In the genomic region with DNA sequence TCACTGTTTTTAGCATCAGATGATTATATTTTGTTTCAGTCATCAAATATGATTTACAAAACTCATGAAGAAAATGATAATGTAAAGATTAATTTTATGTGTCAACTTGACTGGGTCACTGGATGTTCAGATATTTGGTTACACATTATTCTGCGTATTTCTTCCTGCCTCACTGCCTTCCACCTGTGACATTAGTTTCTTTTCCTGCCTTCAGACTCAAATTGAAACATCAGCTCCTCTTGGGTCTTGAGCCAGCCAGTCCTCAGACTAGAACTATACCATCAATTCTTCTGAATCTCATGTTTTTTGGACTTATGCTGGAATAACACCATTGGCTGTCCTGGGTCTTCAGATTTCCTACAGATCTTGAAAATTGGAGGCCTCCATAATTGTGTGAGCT, we compare ENCODE assay signal across 19 cellular contexts.
DNase-seq lines count a peak whose midpoint lies in the region; ATAC-seq and TF ChIP-seq lines count a peak whose summit lies in the region.
"Had no signal": no experiment of that assay in that cellular context is flagged by ENCODE, and none has a peak within 500 bp of the region (broad histone marks: within the 10 kb centered on the region; RNA-seq: fewer than 3 reads in every experiment).

No MANE protein-coding gene starts in this region.

- H3K4me3 Mint-ChIP-seq in glutamatergic neuron (ENCODE audit: unreplicated experiment): no peak overlapping the region
- H3K4me3 Mint-ChIP-seq: naive thymus-derived CD4-positive, alpha-beta T cell; T-helper 17 cell had no signal

- no peaks in the 10 kb centered on the region for H3K4me1 Mint-ChIP-seq in glutamatergic neuron (ENCODE audit: low read depth, unreplicated experiment)
- H3K4me1 Mint-ChIP-seq: naive thymus-derived CD4-positive, alpha-beta T cell; T-helper 17 cell had no signal

- peaks cover 0 to 3% of the 10 kb centered on the region in 2 donors for H3K9me3 ChIP-seq in neuronal stem cell (replicated peaks in 1 of 2; ENCODE audit: control insufficient read depth in 2 of 2, insufficient read depth in 1 of 2, low read depth in 1 of 2, low read length in 2 of 2)

- H2AK5ac ChIP-seq in neuronal stem cell (ENCODE audit: low read depth, low read length): no peak overlapping the region

- H3K4me1 ChIP-seq in neuronal stem cell (ENCODE audit: control insufficient read depth in 2 of 2, insufficient read depth in 1 of 2, low read depth in 1 of 2, low read length in 2 of 2): no peaks in the 10 kb centered on the region

- no peak overlapping the region for H3K18ac ChIP-seq in neuronal stem cell (ENCODE audit: low read length)

- no peak overlapping the region for H3K27ac ChIP-seq in neuronal stem cell (replicated peaks; ENCODE audit: low read length)

- H3K36me3 Mint-ChIP-seq in glutamatergic neuron (ENCODE audit: unreplicated experiment): no peaks in the 10 kb centered on the region
- H3K36me3 Mint-ChIP-seq: activated naive CD4-positive, alpha-beta T cell treated with anti-CD3 and anti-CD28 coated beads, Interleukin-2, amount 50 U/mL, for 72 hours had no signal

- H4K8ac ChIP-seq in neuronal stem cell (ENCODE audit: low read depth, low read length): no peak overlapping the region

- no peak overlapping the region for H2BK120ac ChIP-seq in neuronal stem cell (ENCODE audit: low read depth, low read length)

- no peaks in the 10 kb centered on the region for H3K27me3 ChIP-seq in neuronal stem cell (ENCODE audit: control insufficient read depth in 3 of 3, insufficient read depth in 3 of 3, low read depth in 1 of 3, low read length in 3 of 3)

- no peak for TF ChIP-seq CTCF in glutamatergic neuron (IDR thresholded peaks at IDR 0.05; ENCODE audit: partially characterized antibody, unreplicated experiment)

- H3K4me3 ChIP-seq in neuronal stem cell (ENCODE audit: low read length in 2 of 2): no peak overlapping the region

- peaks cover 0 to 19% of the 10 kb centered on the region in 2 donors for H3K36me3 ChIP-seq in neuronal stem cell (replicated peaks in 1 of 2; ENCODE audit: control insufficient read depth in 2 of 2, insufficient read depth in 2 of 2, low read length in 2 of 2)

- H2BK5ac ChIP-seq in neuronal stem cell (ENCODE audit: low read length): no peak overlapping the region

- no peaks in the 10 kb centered on the region for H3K27me3 Mint-ChIP-seq in glutamatergic neuron (ENCODE audit: unreplicated experiment)

- H3K9ac ChIP-seq in neuronal stem cell (ENCODE audit: low read depth, low read length, poor library complexity): no peak overlapping the region

- DNase-seq in glutamatergic neuron (no peak), neuronal stem cell (ENCODE audit: low spot score) (no peak)
- DNase-seq: activated CD4-positive, CD25-positive, alpha-beta regulatory T cell treated with anti-CD3 and anti-CD28 coated beads, Interleukin-2, amount 50 U/mL, for 72 hours; activated CD8-positive, alpha-beta memory T cell treated with anti-CD3 and anti-CD28 coated beads, Interleukin-2, amount 50 U/mL, for 48 hours; AML-193; effector CD8-positive, alpha-beta T cell; left ventricle myocardium superior; naive thymus-derived CD4-positive, alpha-beta T cell; NCI-H2107; NCI-H82; stimulated activated CD4-positive, alpha-beta T cell treated with anti-CD3 and anti-CD28 coated beads, Interleukin-15, amount 100 ng/mL, for 24 hours; substantia nigra; T-helper 17 cell had no signal

- H2AFZ ChIP-seq in neuronal stem cell (ENCODE audit: low read length): no peak overlapping the region

- no peaks in the 10 kb centered on the region for H3K79me1 ChIP-seq in neuronal stem cell (ENCODE audit: low read depth, low read length)

- ATAC-seq in GM18873 (IDR thresholded peaks at IDR 0.05; ENCODE audit: low FRiP score, unreplicated experiment): peak; percentile 93
- ATAC-seq in GM21528 (IDR thresholded peaks at IDR 0.05; ENCODE audit: low FRiP score, unreplicated experiment): peak; percentile 88
- peak; percentile 87 for ATAC-seq in HG02981 (IDR thresholded peaks at IDR 0.05; ENCODE audit: unreplicated experiment)
- ATAC-seq in HG03565 (IDR thresholded peaks at IDR 0.05; ENCODE audit: unreplicated experiment): peak; percentile 60
- ATAC-seq in GM21360 (IDR thresholded peaks at IDR 0.05; ENCODE audit: unreplicated experiment): no peak
- ATAC-seq: activated naive CD4-positive, alpha-beta T cell treated with anti-CD3 and anti-CD28 coated beads, Interleukin-2, amount 50 U/mL, for 72 hours; left ventricle myocardium superior; naive thymus-derived CD4-positive, alpha-beta T cell; T-helper 17 cell had no signal

- H2BK12ac ChIP-seq in neuronal stem cell (ENCODE audit: low read length): no peak overlapping the region

- no CpG with 5 or more reads among the region's 1 CpG for WGBS in neuronal stem cell (ENCODE audit: extremely low coverage in 2 of 2, insufficient read length in 2 of 2, insufficient replicate concordance in 1 of 2), 2 donors

- no peak overlapping the region for H3K27ac Mint-ChIP-seq in glutamatergic neuron (ENCODE audit: unreplicated experiment)
- H3K27ac Mint-ChIP-seq: activated naive CD4-positive, alpha-beta T cell treated with anti-CD3 and anti-CD28 coated beads, Interleukin-2, amount 50 U/mL, for 72 hours; naive thymus-derived CD4-positive, alpha-beta T cell; T-helper 17 cell had no signal

- H2BK15ac ChIP-seq in neuronal stem cell (ENCODE audit: low read length): no peak overlapping the region

- H4K91ac ChIP-seq in neuronal stem cell (ENCODE audit: low read depth, low read length, poor library complexity): no peak overlapping the region

- H3K9me3 Mint-ChIP-seq in glutamatergic neuron (ENCODE audit: unreplicated experiment): no peaks in the 10 kb centered on the region
- H3K9me3 Mint-ChIP-seq: activated naive CD4-positive, alpha-beta T cell treated with anti-CD3 and anti-CD28 coated beads, Interleukin-2, amount 50 U/mL, for 72 hours had no signal

- no peak overlapping the region for H3K14ac ChIP-seq in neuronal stem cell (ENCODE audit: low read length)

- no peak overlapping the region for H3K4me2 ChIP-seq in neuronal stem cell (ENCODE audit: insufficient read depth, low read length, poor library complexity, severe bottlenecking)

- no peak overlapping the region for H3K4ac ChIP-seq in neuronal stem cell (ENCODE audit: low read length)

- H3K23ac ChIP-seq in neuronal stem cell (ENCODE audit: low read depth, low read length, poor library complexity): no peak overlapping the region
